Comparison of ENCODE assay signal across 18 cellular contexts in the genomic region with DNA sequence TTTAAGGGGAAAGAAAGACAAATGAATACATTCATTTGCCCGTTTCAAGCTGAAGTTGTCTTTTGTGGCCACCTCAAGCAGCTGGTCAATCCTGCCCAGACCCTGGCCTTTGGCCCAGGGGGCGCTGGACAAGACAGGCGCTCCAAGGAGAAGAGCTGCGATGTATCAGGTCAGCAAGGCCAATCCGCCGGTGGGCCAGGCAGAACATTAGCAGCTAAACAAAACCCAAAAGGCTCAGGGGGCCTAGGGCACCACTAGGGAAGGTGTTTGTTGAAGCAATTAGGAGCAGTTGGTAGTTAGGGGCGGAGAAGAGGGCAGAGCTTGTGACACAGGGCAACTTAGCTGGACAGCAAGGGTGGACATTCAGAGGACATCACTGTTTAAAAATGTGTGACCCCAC.
DNase-seq lines count a peak whose midpoint lies in the region; ATAC-seq, FAIRE-seq and TF ChIP-seq lines count a peak whose summit lies in the region.
"Had no signal": no experiment of that assay in that cellular context is flagged by ENCODE, and none has a peak within 500 bp of the region (broad histone marks: within the 10 kb centered on the region; RNA-seq: fewer than 3 reads in every experiment).

No MANE protein-coding gene starts in this region.

- in situ Hi-C loops in GM13976 (cut with MboI; ENCODE audit: low sequenced_read_pairs, unreplicated experiment) = no loop called here

- H3K9me3 ChIP-seq in H1 (ENCODE audit: insufficient read depth in 2 of 2, low read depth in 1 of 2, low read length in 1 of 2) = no peaks in the 10 kb centered on the region
- H3K9me3 ChIP-seq: A549 had no signal

- H3K27me3 ChIP-seq in H1 (replicated peaks in 1 of 4; ENCODE audit: control insufficient read depth in 3 of 4, extremely low read depth in 1 of 4, insufficient read depth in 3 of 4, low read length in 3 of 4) = peaks cover 76 to 99% (median 92%) of the 10 kb centered on the region in 4 experiments
- H3K27me3 ChIP-seq: BLaER1 had no signal

- CTCF ChIA-PET in H1 (lab: Charles Lee; ENCODE audit: partially characterized antibody) = interaction anchor here (0.5 to 2.4 kb wide), 11 partner anchors 9 to 651 kb away, joined by 3 to 11 read pairs (median 4); no protein-coding TSS in a partner anchor

- no peak for TF ChIP-seq POLR2A in H1 (IDR thresholded peaks at IDR 0.05; ENCODE audit: control extremely low read depth in 1 of 2, low read depth in 2 of 2, low read length in 2 of 2)

- no peak overlapping the region for H3K18ac ChIP-seq in H1 (ENCODE audit: extremely low read depth, low read length)

- H3K4ac ChIP-seq in H1 (replicated peaks; ENCODE audit: insufficient read length, low read depth, low read length) = no peak overlapping the region

- H3K14ac ChIP-seq in H1 (ENCODE audit: insufficient read length) = no peak overlapping the region

- H2BK20ac ChIP-seq in H1 (ENCODE audit: low read length) = no peak overlapping the region

- DNase-seq in activated CD4-positive, alpha-beta T cell treated with anti-CD3 and anti-CD28 coated beads, Interleukin-2, amount 10 ng/mL, durations not matched to agents 24 days and 14 days = peak; percentile 52
- DNase-seq in activated CD4-positive, alpha-beta T cell treated with anti-CD3 and anti-CD28 coated beads, Interleukin-2, amount 50 U/mL, for 1 hour = no peak
- DNase-seq in H1 (ENCODE audit: low read depth in 1 of 2, low spot score in 2 of 2) (peak in 1 of 2 experiments; percentile 52), neural crest cell (ENCODE audit: low read depth, low spot score) (no peak), DMS79 treated with DMSO at 0.1 percent for 48 hours (lab: John Stamatoyannopoulos, UW) (no peak), GM13976 (ENCODE audit: low spot score) (no peak)
- DNase-seq: AML-193; CD4-positive, alpha-beta memory T cell; DMS153; DMS79; GF-D8; HCEC 1CT had no signal

- H2AK5ac ChIP-seq in H1 (ENCODE audit: low read depth, low read length) = no peak overlapping the region

- WGBS in H1 (ENCODE audit: extremely low coverage in 1 of 2, insufficient coverage in 1 of 2, insufficient read length in 1 of 2, insufficient replicate concordance in 2 of 2, low coverage in 1 of 2, low lambda C conversion rate in 2 of 2, missing lambda C conversion rate in 1 of 2), 2 experiments = 11% methylated on average over 7 of the region's 7 CpGs; no CpG with 5 or more reads in 1 of the 2 experiments

- no peak overlapping the region for H4K91ac ChIP-seq in H1 (replicated peaks; ENCODE audit: insufficient read length, low read length)

- H3K56ac ChIP-seq in H1 (replicated peaks; ENCODE audit: insufficient read length, low read depth, low read length) = no peak overlapping the region

- no peak overlapping the region for H2BK5ac ChIP-seq in H1 (ENCODE audit: low read depth, low read length)

- H3K79me1 ChIP-seq in H1 (ENCODE audit: low read depth, low read length) = no peaks in the 10 kb centered on the region

- H3K36me3 Mint-ChIP-seq in activated CD4-positive, alpha-beta T cell treated with anti-CD3 and anti-CD28 coated beads, Interleukin-2, amount 10 ng/mL, durations not matched to agents 24 days and 14 days (ENCODE audit: low read depth) = no peaks in the 10 kb centered on the region
- no peaks in the 10 kb centered on the region for H3K36me3 Mint-ChIP-seq in neural crest cell (ENCODE audit: low read depth)
- H3K36me3 Mint-ChIP-seq: CD14-positive monocyte; CD4-positive, alpha-beta memory T cell had no signal

- H3K4me1 ChIP-seq in H1 (replicated peaks in 1 of 4; ENCODE audit: control insufficient read depth in 3 of 4, insufficient read depth in 4 of 4, low read length in 3 of 4) = peaks cover 0 to 8% (median 5%) of the 10 kb centered on the region in 4 experiments; a peak in 5 of 7 replicates
- H3K4me1 ChIP-seq: A549, BLaER1 had no signal

- no peak overlapping the region for H3K23ac ChIP-seq in H1 (ENCODE audit: insufficient read length)

- no peak overlapping the region for H2BK120ac ChIP-seq in H1 (replicated peaks; ENCODE audit: low read depth, low read length)

- H2BK12ac ChIP-seq in H1 (ENCODE audit: low read depth, low read length) = no peak overlapping the region

- H3K9me3 Mint-ChIP-seq in activated CD4-positive, alpha-beta T cell treated with anti-CD3 and anti-CD28 coated beads, Interleukin-2, amount 10 ng/mL, durations not matched to agents 24 days and 14 days = peaks cover 5% of the 10 kb centered on the region
- H3K9me3 Mint-ChIP-seq in neural crest cell = no peaks in the 10 kb centered on the region

- H2AFZ ChIP-seq in H1 (ENCODE audit: low read length) = no peak overlapping the region

- H3K79me2 ChIP-seq in H1 (ENCODE audit: control insufficient read depth in 1 of 2, insufficient read depth in 2 of 2, low read length in 2 of 2) = no peaks in the 10 kb centered on the region

- no peak overlapping the region for H3K9ac ChIP-seq in H1 (replicated peaks in 1 of 4; ENCODE audit: extremely low read depth in 1 of 4, low read depth in 3 of 4, low read length in 3 of 4)
- H3K9ac ChIP-seq: BLaER1 had no signal

- intact Hi-C loops in activated CD4-positive, alpha-beta T cell treated with anti-CD3 and anti-CD28 coated beads, Interleukin-2, amount 10 ng/mL, durations not matched to agents 24 days and 14 days (cut with micrococcal nuclease) = no loop called here

- peaks cover 85% of the 10 kb centered on the region for H3K27me3 Mint-ChIP-seq in activated CD4-positive, alpha-beta T cell treated with anti-CD3 and anti-CD28 coated beads, Interleukin-2, amount 10 ng/mL, durations not matched to agents 24 days and 14 days
- peaks cover 100% of the 10 kb centered on the region for H3K27me3 Mint-ChIP-seq in neural crest cell (ENCODE audit: low read depth)

- FAIRE-seq in H1 (lab: Jason Lieb, UNC) = no peak
- FAIRE-seq: A549 had no signal

- no peak overlapping the region for H2BK15ac ChIP-seq in H1 (ENCODE audit: low read length)

- POLR2A ChIA-PET in H1 (lab: Charles Lee; ENCODE audit: partially characterized antibody) = interaction anchor here (1.0 to 2.1 kb wide), 3 partner anchors 9 to 123 kb away, joined by 3 to 5 read pairs (median 4); no protein-coding TSS in a partner anchor

- no peaks in the 10 kb centered on the region for H3K4me1 Mint-ChIP-seq in activated CD4-positive, alpha-beta T cell treated with anti-CD3 and anti-CD28 coated beads, Interleukin-2, amount 10 ng/mL, durations not matched to agents 24 days and 14 days
- peaks cover 52% of the 10 kb centered on the region for H3K4me1 Mint-ChIP-seq in neural crest cell
- H3K4me1 Mint-ChIP-seq: CD14-positive monocyte had no signal

- H3K36me3 ChIP-seq in H1 (ENCODE audit: control insufficient read depth in 2 of 4, insufficient read depth in 4 of 4, low read length in 3 of 4) = no peaks in the 10 kb centered on the region; a peak in 1 of 8 replicates
- H3K36me3 ChIP-seq: BLaER1 had no signal

- no peak for TF ChIP-seq RAD21 in H1 (IDR thresholded peaks at IDR 0.05 in 1 of 2, conservative IDR thresholded peaks at IDR 0.05 in 1 of 2; ENCODE audit: low read depth in 2 of 2, low read length in 2 of 2)

- peak overlapping the region in 1 of 2 experiments; percentile 76; a peak in 1 of 4 replicates for H3K4me2 ChIP-seq in H1 (ENCODE audit: insufficient read depth in 1 of 2, low read depth in 2 of 2, low read length in 2 of 2)
- H3K4me2 ChIP-seq: A549, BLaER1 had no signal

- TF ChIP-seq EP300 in H1 (IDR thresholded peaks at IDR 0.05; ENCODE audit: borderline replicate concordance in 1 of 2, low read depth in 2 of 2, low read length in 2 of 2) = no peak

- H4K8ac ChIP-seq in H1 (ENCODE audit: extremely low read depth, insufficient read depth, low read length) = no peak overlapping the region

- no peak for ATAC-seq in esophagus mucosa
- ATAC-seq: A549 had no signal

- H3K27ac Mint-ChIP-seq in activated CD4-positive, alpha-beta T cell treated with anti-CD3 and anti-CD28 coated beads, Interleukin-2, amount 10 ng/mL, durations not matched to agents 24 days and 14 days = no peak overlapping the region
- H3K27ac Mint-ChIP-seq in neural crest cell (ENCODE audit: unreplicated experiment) = no peak overlapping the region
- H3K27ac Mint-ChIP-seq: CD4-positive, alpha-beta memory T cell had no signal

- no peak overlapping the region for H3K27ac ChIP-seq in H1 (ENCODE audit: low read depth, low read length)
- H3K27ac ChIP-seq: 22Rv1, A549, BLaER1, HL-60 had no signal

- TF ChIP-seq CTCF in H1 (IDR thresholded peaks at IDR 0.05; ENCODE audit: control extremely low read depth in 1 of 3, insufficient read depth in 1 of 3, low read depth in 1 of 3, low read length in 3 of 3) = no peak
- no peak for TF ChIP-seq CTCF in neural crest cell (conservative IDR thresholded peaks at IDR 0.05)
- TF ChIP-seq CTCF in GM13976 (IDR thresholded peaks at IDR 0.05; ENCODE audit: borderline replicate concordance, control extremely low read depth, extremely low read depth, insufficient read depth, missing control alignments) = no peak

- no peak overlapping the region; a peak in 2 of 8 replicates for H3K4me3 ChIP-seq in H1 (ENCODE audit: extremely low read depth in 1 of 4, insufficient read depth in 2 of 4, low read depth in 3 of 4, low read length in 4 of 4)
- H3K4me3 ChIP-seq: A549, BLaER1 had no signal

- peaks cover 10 to 26% of the 10 kb centered on the region in 2 experiments for H4K20me1 ChIP-seq in H1 (replicated peaks in 1 of 2; ENCODE audit: control insufficient read depth in 1 of 2, insufficient read depth in 2 of 2, low read length in 2 of 2)
- H4K20me1 ChIP-seq: BLaER1 had no signal

- no peak overlapping the region for H3K4me3 Mint-ChIP-seq in activated CD4-positive, alpha-beta T cell treated with anti-CD3 and anti-CD28 coated beads, Interleukin-2, amount 10 ng/mL, durations not matched to agents 24 days and 14 days
- H3K4me3 Mint-ChIP-seq in neural crest cell = peak overlapping the region; percentile 0

- no peak overlapping the region for H4K5ac ChIP-seq in H1 (ENCODE audit: insufficient read length, low read depth, low read length)

- H3K23me2 ChIP-seq in H1 (ENCODE audit: low read depth, low read length) = no peaks in the 10 kb centered on the region; the same call in 1 of the 2 replicates

TF ChIP-seq in H1, 55 proteins besides CTCF, POLR2A, EP300 and RAD21 (continues in another document):
- TF ChIP-seq RNF2 (IDR thresholded peaks at IDR 0.05; ENCODE audit: borderline replicate concordance, low read depth, low read length, missing control alignments, poor library complexity, severe bottlenecking) (peak; percentile 41), MAX (IDR thresholded peaks at IDR 0.05) (no peak), CEBPB (IDR thresholded peaks at IDR 0.05; ENCODE audit: low read depth, low read length) (no peak)
- TF ChIP-seq, protein P1, sequence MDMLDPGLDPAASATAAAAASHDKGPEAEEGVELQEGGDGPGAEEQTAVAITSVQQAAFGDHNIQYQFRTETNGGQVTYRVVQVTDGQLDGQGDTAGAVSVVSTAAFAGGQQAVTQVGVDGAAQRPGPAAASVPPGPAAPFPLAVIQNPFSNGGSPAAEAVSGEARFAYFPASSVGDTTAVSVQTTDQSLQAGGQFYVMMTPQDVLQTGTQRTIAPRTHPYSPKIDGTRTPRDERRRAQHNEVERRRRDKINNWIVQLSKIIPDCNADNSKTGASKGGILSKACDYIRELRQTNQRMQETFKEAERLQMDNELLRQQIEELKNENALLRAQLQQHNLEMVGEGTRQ (IDR thresholded peaks at IDR 0.05; ENCODE audit: low read length) = no peak
